Comparison of ENCODE assay signal across 8 cellular contexts in the genomic region with DNA sequence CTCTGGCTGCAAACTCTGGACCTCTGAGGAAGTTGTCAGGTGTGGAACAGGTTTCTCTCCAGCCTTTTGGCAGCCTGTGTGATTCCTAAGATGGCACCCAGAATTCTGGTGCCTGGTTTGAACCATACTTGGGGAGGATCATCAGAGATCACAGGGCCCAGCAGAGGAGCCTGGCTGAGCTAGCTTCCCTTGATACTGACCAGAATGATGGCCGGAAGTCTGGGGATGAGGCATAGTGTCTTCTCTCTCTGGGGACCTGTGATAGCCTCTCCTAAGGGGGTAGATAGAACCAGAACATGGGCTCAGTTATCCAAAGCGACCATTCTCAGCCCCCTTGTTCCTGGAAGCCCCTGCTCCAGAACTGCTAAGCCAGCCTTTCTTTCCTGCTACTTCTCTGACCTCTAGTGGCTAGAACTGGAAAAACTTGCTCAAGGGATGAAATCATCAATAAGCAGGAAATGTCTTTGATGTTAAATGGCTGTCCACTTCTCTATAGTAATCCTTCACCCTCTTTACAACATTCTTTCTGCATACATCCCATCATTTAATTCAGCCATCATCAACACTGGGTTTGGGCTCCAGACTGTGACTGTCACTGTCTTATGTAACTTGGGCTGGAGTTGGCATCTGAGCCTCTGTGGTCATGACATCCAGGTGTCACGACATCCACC. TPM values are rescaled to one million over a fixed set of nuclear protein-coding genes. Genes with fewer than 3 reads are reported as not detected.
DNase-seq lines count a peak whose midpoint lies in the region; FAIRE-seq and TF ChIP-seq lines count a peak whose summit lies in the region.

No MANE protein-coding gene starts in this region.

- H3K4me2 ChIP-seq in endothelial cell of umbilical vein (ENCODE audit: insufficient read depth, low read length) = no peak overlapping the region

- dilution Hi-C loops in endothelial cell of umbilical vein (cut with MboI; ENCODE audit: extremely low pct_ligation_motif_present, low sequenced_read_pairs) = loop anchor here (25.0 kb wide), 1 partner anchor 241 kb away; no protein-coding TSS in a partner anchor

- peaks cover 99% of the 10 kb centered on the region for H3K79me2 ChIP-seq in endothelial cell of umbilical vein (ENCODE audit: control insufficient read depth, insufficient read depth, low read length)

- TF ChIP-seq CTCF in endothelial cell of umbilical vein (IDR thresholded peaks at IDR 0.05; ENCODE audit: extremely low read depth in 1 of 2, insufficient read depth in 1 of 2, low read depth in 1 of 2, low read length in 2 of 2) (peak; percentile 63 to 65), nephron progenitor cell (IDR thresholded peaks at IDR 0.05) (peak; percentile 74)

- H2AFZ ChIP-seq in endothelial cell of umbilical vein (ENCODE audit: low read depth, low read length) = no peak overlapping the region

- no TSS peak for BruUV-seq in endothelial cell of umbilical vein (replicated peaks; lab: Mats Ljungman, UMichigan)

- H3K36me3 ChIP-seq in endothelial cell of umbilical vein (ENCODE audit: control insufficient read depth in 2 of 2, extremely low read depth in 1 of 2, insufficient read depth in 2 of 2, low read length in 2 of 2) = peaks cover 0 to 6% of the 10 kb centered on the region in 2 experiments
- H3K36me3 ChIP-seq in effector memory CD4-positive, alpha-beta T cell (ENCODE audit: control insufficient read depth, insufficient read depth, low read length) = no peaks in the 10 kb centered on the region

- H3K36me3 Mint-ChIP-seq in activated naive CD4-positive, alpha-beta T cell treated with anti-CD3 and anti-CD28 coated beads, Interleukin-2, amount 10 ng/mL, durations not matched to agents 7 days and 5 days = peaks cover 66% of the 10 kb centered on the region
- peaks cover 35% of the 10 kb centered on the region for H3K36me3 Mint-ChIP-seq in nephron progenitor cell (ENCODE audit: low read depth)

- no peak overlapping the region for H3K4me3 Mint-ChIP-seq in activated naive CD4-positive, alpha-beta T cell treated with anti-CD3 and anti-CD28 coated beads, Interleukin-2, amount 10 ng/mL, durations not matched to agents 7 days and 5 days
- H3K4me3 Mint-ChIP-seq in nephron progenitor cell = no peak overlapping the region

- no peak for TF ChIP-seq POLR2A in endothelial cell of umbilical vein (IDR thresholded peaks at IDR 0.05; ENCODE audit: low read depth, low read length)

- no peaks in the 10 kb centered on the region for H3K9me3 ChIP-seq in endothelial cell of umbilical vein (replicated peaks; ENCODE audit: control insufficient read depth, insufficient read depth, low read length)
- no peaks in the 10 kb centered on the region for H3K9me3 ChIP-seq in effector memory CD4-positive, alpha-beta T cell (ENCODE audit: control insufficient read depth, low read length)

- CTCF ChIA-PET in activated naive CD4-positive, alpha-beta T cell treated with anti-CD3 and anti-CD28 coated beads, Interleukin-2, amount 10 ng/mL, durations not matched to agents 7 days and 5 days (lab: Charles Lee) = interaction anchor here (0.9 to 8.6 kb wide), 15 partner anchors 9 to 578 kb away, joined by 3 to 138 read pairs (median 5); no protein-coding TSS in a partner anchor
- CTCF ChIA-PET in endothelial cell of umbilical vein (lab: Charles Lee) = interaction anchor here (0.6 to 9.3 kb wide), 23 partner anchors 9 to 578 kb away, joined by 3 to 117 read pairs (median 5); no protein-coding TSS in a partner anchor

- H3K9me1 ChIP-seq in endothelial cell of umbilical vein (replicated peaks; ENCODE audit: control insufficient read depth, extremely low read depth, insufficient read depth, low read length) = no peaks in the 10 kb centered on the region

- no peaks in the 10 kb centered on the region for H3K27me3 ChIP-seq in endothelial cell of umbilical vein (ENCODE audit: control insufficient read depth in 2 of 2, insufficient read depth in 2 of 2, low read length in 2 of 2)
- H3K27me3 ChIP-seq in effector memory CD4-positive, alpha-beta T cell (replicated peaks; ENCODE audit: control insufficient read depth, insufficient read depth, low read length, poor library complexity, severe bottlenecking) = no peaks in the 10 kb centered on the region

- H3K4me3 ChIP-seq in endothelial cell of umbilical vein (replicated peaks in 1 of 3; ENCODE audit: insufficient read depth in 1 of 3, low read depth in 1 of 3, low read length in 3 of 3) = no peak overlapping the region
- H3K4me3 ChIP-seq in effector memory CD4-positive, alpha-beta T cell (ENCODE audit: insufficient read depth, low read depth, low read length, poor library complexity, severe bottlenecking) = no peak overlapping the region

- H4K20me1 ChIP-seq in endothelial cell of umbilical vein (replicated peaks; ENCODE audit: control insufficient read depth, extremely low read depth, insufficient read depth, low read length) = peaks cover 5% of the 10 kb centered on the region

- peaks cover 13% of the 10 kb centered on the region for H3K4me1 ChIP-seq in endothelial cell of umbilical vein (ENCODE audit: control insufficient read depth, extremely low read depth, insufficient read depth, low read length)
- peaks cover 13% of the 10 kb centered on the region for H3K4me1 ChIP-seq in effector memory CD4-positive, alpha-beta T cell (ENCODE audit: control insufficient read depth, insufficient read depth, low read length, poor library complexity, severe bottlenecking)

- DNase-seq in activated naive CD4-positive, alpha-beta T cell treated with anti-CD3 and anti-CD28 coated beads, Interleukin-2, amount 10 ng/mL, durations not matched to agents 7 days and 5 days = peak; percentile 40
- DNase-seq in activated naive CD4-positive, alpha-beta T cell treated with anti-CD3 and anti-CD28 coated beads, Interleukin-2, amount 50 U/mL, for 16 hours = no peak
- DNase-seq in Kasumi-1 (lab: John Stamatoyannopoulos, UW) = peak; percentile 77 to 90
- peak; percentile 73 for DNase-seq in RKO (ENCODE audit: low spot score)
- DNase-seq in endothelial cell of umbilical vein (ENCODE audit: low read depth, low spot score) = peak; percentile 84
- peak; percentile 44 for DNase-seq in nephron progenitor cell
- no peak for DNase-seq in T-helper 9 cell
- DNase-seq in effector memory CD4-positive, alpha-beta T cell = no peak

- peaks cover 98% of the 10 kb centered on the region for H3K4me1 Mint-ChIP-seq in activated naive CD4-positive, alpha-beta T cell treated with anti-CD3 and anti-CD28 coated beads, Interleukin-2, amount 10 ng/mL, durations not matched to agents 7 days and 5 days
- H3K4me1 Mint-ChIP-seq in nephron progenitor cell = peaks cover 23% of the 10 kb centered on the region

- POLR2A ChIA-PET in endothelial cell of umbilical vein (lab: Charles Lee) = no interaction called here

- H3K27me3 Mint-ChIP-seq in activated naive CD4-positive, alpha-beta T cell treated with anti-CD3 and anti-CD28 coated beads, Interleukin-2, amount 10 ng/mL, durations not matched to agents 7 days and 5 days = no peaks in the 10 kb centered on the region
- H3K27me3 Mint-ChIP-seq in nephron progenitor cell (ENCODE audit: low read depth, poor library complexity) = no peaks in the 10 kb centered on the region

- H3K9ac ChIP-seq in endothelial cell of umbilical vein (replicated peaks; ENCODE audit: extremely low read depth, insufficient read depth, low read length) = no peak overlapping the region

- peak overlapping the region; percentile 36 for H3K27ac ChIP-seq in endothelial cell of umbilical vein (ENCODE audit: insufficient read depth, low read depth, low read length)
- no peak overlapping the region for H3K27ac ChIP-seq in effector memory CD4-positive, alpha-beta T cell (ENCODE audit: insufficient read depth, low read length, poor library complexity, severe bottlenecking)

- peak; percentile 78 for FAIRE-seq in endothelial cell of umbilical vein (lab: Jason Lieb, UNC)

- intact Hi-C loops in endothelial cell of umbilical vein (cut with micrococcal nuclease) = loop anchor here (1.0 to 2.0 kb wide), 7 partner anchors 95 to 334 kb away; no protein-coding TSS in a partner anchor

- H3K9me3 Mint-ChIP-seq in activated naive CD4-positive, alpha-beta T cell treated with anti-CD3 and anti-CD28 coated beads, Interleukin-2, amount 10 ng/mL, durations not matched to agents 7 days and 5 days = peaks cover 8% of the 10 kb centered on the region
- peaks cover 15% of the 10 kb centered on the region for H3K9me3 Mint-ChIP-seq in nephron progenitor cell

- peak overlapping the region; percentile 80 for H3K27ac Mint-ChIP-seq in activated naive CD4-positive, alpha-beta T cell treated with anti-CD3 and anti-CD28 coated beads, Interleukin-2, amount 10 ng/mL, durations not matched to agents 7 days and 5 days
- H3K27ac Mint-ChIP-seq in nephron progenitor cell = no peak overlapping the region

TF ChIP-seq in endothelial cell of umbilical vein, 7 proteins besides CTCF, POLR2A, EP300 and RAD21:
- TF ChIP-seq JUN (IDR thresholded peaks at IDR 0.05; ENCODE audit: borderline replicate concordance, insufficient read depth, insufficient read length, low read depth) = no peak
- no peak for TF ChIP-seq GATA2 (IDR thresholded peaks at IDR 0.05; ENCODE audit: insufficient read depth, insufficient read length, low read depth, low read length)

RNA-seq across cellular contexts. Expression of a gene that starts 55.1 kb away (rescaled TPM):
- not detected in 2 replicates for total RNA-seq in endothelial cell of umbilical vein
- not detected in 2 replicates for polyA plus RNA-seq in endothelial cell of umbilical vein
- polyA plus RNA-seq in endothelial cell of umbilical vein (2011; cell fraction: cytosol; rRNA removed) = not detected in 2 replicates
- not detected in 2 replicates for polyA plus RNA-seq in endothelial cell of umbilical vein (2011; cell fraction: nucleus; rRNA removed)
- polyA plus RNA-seq in endothelial cell of umbilical vein (2012) = 0.10 and 0.15 TPM in 2 replicates
- not detected in 2 replicates for polyA minus RNA-seq in endothelial cell of umbilical vein
- polyA minus RNA-seq in endothelial cell of umbilical vein (2011; cell fraction: cytosol; rRNA and poly(A)+ RNA removed) = not detected
- not detected in 2 replicates for polyA minus RNA-seq in endothelial cell of umbilical vein (2011; cell fraction: nucleus; rRNA and poly(A)+ RNA removed)

Comparison
In these comparisons a context has a peak if more than half of its experiments do, and no peak if none do; other contexts are left out.
1. DNase-seq: peak in activated naive CD4-positive, alpha-beta T cell treated with anti-CD3 and anti-CD28 coated beads, Interleukin-2, amount 10 ng/mL, durations not matched to agents 7 days and 5 days (single experiment), Kasumi-1 (2 of 2), RKO (single experiment), endothelial cell of umbilical vein (single experiment) and nephron progenitor cell (single experiment); none in activated naive CD4-positive, alpha-beta T cell treated with anti-CD3 and anti-CD28 coated beads, Interleukin-2, amount 50 U/mL, for 16 hours (single experiment), T-helper 9 cell (single experiment) and effector memory CD4-positive, alpha-beta T cell (0 of 3).